ENCODE assay signal across 11 cellular contexts in the genomic region with DNA sequence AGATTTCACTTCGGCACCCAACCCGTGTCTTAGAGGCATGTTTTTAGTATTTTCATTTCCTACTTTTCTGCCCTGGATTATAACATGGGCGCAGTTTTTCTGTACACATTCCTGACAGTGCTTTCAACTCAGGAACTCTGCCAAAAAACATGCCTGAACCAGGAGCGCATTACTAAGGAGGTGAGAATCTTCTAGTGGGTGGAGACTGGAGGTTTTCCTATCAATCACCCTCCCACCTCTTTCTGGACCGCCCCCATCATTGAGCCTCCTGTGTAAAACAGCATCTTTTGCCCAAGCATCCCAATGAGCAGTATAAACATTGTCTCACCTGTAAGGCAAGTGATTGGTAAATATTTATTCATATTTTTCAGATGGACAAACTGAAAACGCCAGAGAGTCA. TPM values are rescaled to one million over a fixed set of nuclear protein-coding genes. Genes with fewer than 3 reads are reported as not detected.
DNase-seq lines count a peak whose midpoint lies in the region; ATAC-seq and TF ChIP-seq lines count a peak whose summit lies in the region.
"Had no signal": no experiment of that assay in that cellular context is flagged by ENCODE, and none has a peak within 500 bp of the region (broad histone marks: within the 10 kb centered on the region; RNA-seq: fewer than 3 reads in every experiment).

No MANE protein-coding gene starts in this region.

- dilution Hi-C loops in IMR-90 (cut with HindIII; ENCODE audit: low sequenced_read_pairs, unreplicated experiment) = no loop called here

- H2BK5ac ChIP-seq in IMR-90 (ENCODE audit: low read depth, low read length, poor library complexity, severe bottlenecking) = peak overlapping the region; percentile 41

- H3K27me3 ChIP-seq in CD4-positive, alpha-beta memory T cell (ENCODE audit: insufficient read depth, low read length) = no peaks in the 10 kb centered on the region
- H3K27me3 ChIP-seq in IMR-90 (ENCODE audit: control insufficient read depth, insufficient read depth, low read length) (no peaks in the 10 kb centered on the region), body of pancreas (no peaks in the 10 kb centered on the region), lung (ENCODE audit: control insufficient read depth, insufficient read depth) (no peaks in the 10 kb centered on the region), Karpas-422 (ENCODE audit: low read length) (no peaks in the 10 kb centered on the region)

- intact Hi-C loops in CD4-positive, alpha-beta memory T cell (cut with micrococcal nuclease) = no loop called here
- intact Hi-C loops in IMR-90 (cut with micrococcal nuclease) = no loop called here
- intact Hi-C loops in body of pancreas (cut with DNase I) = no loop called here

- no peaks in the 10 kb centered on the region for H3K79me2 ChIP-seq in Karpas-422 (ENCODE audit: low read length)

- no peak overlapping the region for H2BK20ac ChIP-seq in IMR-90 (ENCODE audit: low read depth, low read length)

- TF ChIP-seq POLR2A in IMR-90 (IDR thresholded peaks at IDR 0.05; ENCODE audit: low read depth, low read length) = no peak
- no peak for TF ChIP-seq POLR2A in body of pancreas (IDR thresholded peaks at IDR 0.05)

- H3K27ac ChIP-seq in CD4-positive, alpha-beta memory T cell (ENCODE audit: low read depth, low read length) = no peak overlapping the region
- H3K27ac ChIP-seq in IMR-90 (ENCODE audit: insufficient read depth, low read length) (peak overlapping the region; percentile 9; the same call in 1 of the 2 replicates), body of pancreas (peak overlapping the region in 3 of 4 donors; percentile 11 to 64 (median 47)), lung (ENCODE audit: low read depth in 1 of 2, low read length in 1 of 2) (no peak overlapping the region), Karpas-422 (ENCODE audit: low read length) (no peak overlapping the region)

- H4K20me1 ChIP-seq in IMR-90 (ENCODE audit: insufficient read depth, low read length) = no peaks in the 10 kb centered on the region
- no peaks in the 10 kb centered on the region for H4K20me1 ChIP-seq in Karpas-422 (ENCODE audit: insufficient read depth, low read depth, low read length)

- H3K36me3 Mint-ChIP-seq in CD4-positive, alpha-beta memory T cell = peaks cover 67 to 81% of the 10 kb centered on the region in 2 donors

- no peak for DNase-seq in CD4-positive, alpha-beta memory T cell
- DNase-seq in IMR-90 (peak; percentile 78), body of pancreas (peak in 2 of 4 donors; percentile 34 to 40), lung (ENCODE audit: low spot score) (peak; percentile 89), NCI-H526 (lab: John Stamatoyannopoulos, UW) (no peak), Karpas-422 (no peak)
- no peak for DNase-seq in stimulated activated CD8-positive, alpha-beta memory T cell treated with anti-CD3 and anti-CD28 coated beads, Interleukin-4, amount 100 ng/mL, for 48 hours
- DNase-seq: NCI-H345 had no signal

- H3K9ac ChIP-seq in IMR-90 (ENCODE audit: low read depth, low read length) (no peak overlapping the region), Karpas-422 (ENCODE audit: low read length) (no peak overlapping the region)

- no peak overlapping the region for H3K18ac ChIP-seq in IMR-90 (ENCODE audit: low read depth, low read length)

- no peak overlapping the region for H3K4ac ChIP-seq in IMR-90 (ENCODE audit: low read depth, low read length)

- CTCF ChIA-PET in CD4-positive, alpha-beta memory T cell (lab: Charles Lee; ENCODE audit: partially characterized antibody) = interaction anchor here (1.8 kb wide), 1 partner anchor 53 kb away, joined by 8 read pairs; the partner anchor contains the start of gene STK17A
- CTCF ChIA-PET in IMR-90 (lab: Yijun Ruan, JAX) = no interaction called here

- H3K36me3 ChIP-seq in CD4-positive, alpha-beta memory T cell (ENCODE audit: insufficient read depth, low read length) = peaks cover 51% of the 10 kb centered on the region
- H3K36me3 ChIP-seq in IMR-90 (ENCODE audit: control insufficient read depth, insufficient read depth, low read length) (peaks cover 36% of the 10 kb centered on the region), body of pancreas (replicated peaks in 1 of 2; ENCODE audit: insufficient read depth in 1 of 2, low read depth in 2 of 2) (peaks cover 0 to 1% of the 10 kb centered on the region in 2 donors), lung (ENCODE audit: control insufficient read depth in 2 of 2, insufficient read depth in 2 of 2, low read length in 2 of 2) (peaks cover 22 to 23% of the 10 kb centered on the region in 2 donors), Karpas-422 (ENCODE audit: insufficient read depth, low read length) (peaks cover 51% of the 10 kb centered on the region; the same call in 1 of the 2 replicates)

- ATAC-seq in IMR-90 (ENCODE audit: low read depth) (peak; percentile 46), body of pancreas (peak; percentile 32), lung (ENCODE audit: insufficient read depth, low FRiP score) (peak; percentile 80), HG03135 (IDR thresholded peaks at IDR 0.05; ENCODE audit: unreplicated experiment) (no peak)

- in situ Hi-C loops in IMR-90 (cut with MboI; ENCODE audit: low sequenced_read_pairs) = no loop called here

- H3K23ac ChIP-seq in IMR-90 (ENCODE audit: low read depth, low read length) = no peak overlapping the region

- peaks cover 24 to 75% of the 10 kb centered on the region in 2 experiments for H3K79me1 ChIP-seq in IMR-90 (ENCODE audit: low read depth in 1 of 2, low read length in 2 of 2)

- peaks cover 96% of the 10 kb centered on the region for H3K4me1 ChIP-seq in CD4-positive, alpha-beta memory T cell (ENCODE audit: insufficient read depth, low read length)
- H3K4me1 ChIP-seq in IMR-90 (ENCODE audit: control insufficient read depth, insufficient read depth, low read length) (peaks cover 24% of the 10 kb centered on the region), body of pancreas (peaks cover 29% of the 10 kb centered on the region), lung (ENCODE audit: control insufficient read depth in 2 of 2, insufficient read depth in 2 of 2, low read length in 2 of 2) (peaks cover 13 to 14% of the 10 kb centered on the region in 2 donors), Karpas-422 (ENCODE audit: low read length) (no peaks in the 10 kb centered on the region)

- no peak overlapping the region for H3K14ac ChIP-seq in IMR-90 (replicated peaks; ENCODE audit: low read depth, low read length)

- no peak overlapping the region for H2AFZ ChIP-seq in IMR-90 (replicated peaks; ENCODE audit: low read length, poor library complexity)
- no peak overlapping the region for H2AFZ ChIP-seq in Karpas-422 (ENCODE audit: low read length)

- TF ChIP-seq CTCF in IMR-90 (conservative IDR thresholded peaks at IDR 0.05; ENCODE audit: low read depth, low read length) (no peak), body of pancreas (IDR thresholded peaks at IDR 0.05) (no peak), lung (IDR thresholded peaks at IDR 0.05; ENCODE audit: control extremely low read depth, extremely low read depth) (no peak)

- POLR2A ChIA-PET in CD4-positive, alpha-beta memory T cell (lab: Charles Lee; ENCODE audit: partially characterized antibody) = interaction anchor here (1.2 to 10.5 kb wide), 2 partner anchors 13 to 15 kb away, joined by 5 to 143 read pairs; no protein-coding TSS in a partner anchor
- POLR2A ChIA-PET in IMR-90 (lab: Charles Lee; ENCODE audit: unreplicated experiment) = no interaction called here

- H2AK9ac ChIP-seq in IMR-90 (replicated peaks; ENCODE audit: low read depth, low read length, poor library complexity) = no peak overlapping the region

- H4K91ac ChIP-seq in IMR-90 (ENCODE audit: insufficient read depth, low read depth, low read length) = no peak overlapping the region

- BruUV-seq in IMR-90 (replicated peaks; lab: Mats Ljungman, UMichigan) = no TSS peak

- no peak overlapping the region for H2AK5ac ChIP-seq in IMR-90 (ENCODE audit: low read depth, low read length)

- H4K5ac ChIP-seq in IMR-90 (ENCODE audit: low read depth, low read length) = no peak overlapping the region

- H4K8ac ChIP-seq in IMR-90 (ENCODE audit: low read depth in 2 of 2, low read length in 2 of 2) = no peak overlapping the region

- peaks cover 15% of the 10 kb centered on the region; the same call in 1 of the 2 replicates for H3K9me1 ChIP-seq in IMR-90 (ENCODE audit: insufficient read depth, low read length)

- H3K4me3 ChIP-seq in CD4-positive, alpha-beta memory T cell (ENCODE audit: low read length in 2 of 2) = no peak overlapping the region
- H3K4me3 ChIP-seq in IMR-90 (ENCODE audit: insufficient read depth, low read depth, low read length) (no peak overlapping the region), body of pancreas (no peak overlapping the region), lung (no peak overlapping the region), Karpas-422 (ENCODE audit: low read length) (no peak overlapping the region)
- H3K4me3 ChIP-seq: skin epidermis had no signal

- no peak overlapping the region for H2BK15ac ChIP-seq in IMR-90 (ENCODE audit: low read depth, low read length)

- H3K4me2 ChIP-seq in IMR-90 (ENCODE audit: low read depth, low read length) = no peak overlapping the region
- no peak overlapping the region for H3K4me2 ChIP-seq in Karpas-422 (ENCODE audit: low read depth, low read length, poor library complexity, severe bottlenecking)

- H3K4me3 Mint-ChIP-seq in CD4-positive, alpha-beta memory T cell = no peak overlapping the region

- H2BK120ac ChIP-seq in IMR-90 (ENCODE audit: low read depth, low read length) = no peak overlapping the region

- no CpG with 5 or more reads among the region's 6 CpGs for WGBS in IMR-90 (ENCODE audit: extremely low coverage in 2 of 2, insufficient read length in 1 of 2), 2 experiments
- 52 to 58% methylated on average over 6 of the region's 6 CpGs for WGBS in body of pancreas, 2 donors
- 63 to 86% methylated on average over 6 of the region's 6 CpGs for WGBS in lung, 2 donors

- H3K56ac ChIP-seq in IMR-90 (ENCODE audit: extremely low read depth, insufficient read depth, low read length) = no peak overlapping the region

- no peaks in the 10 kb centered on the region for H3K27me3 Mint-ChIP-seq in CD4-positive, alpha-beta memory T cell

- H3K9me3 ChIP-seq in CD4-positive, alpha-beta memory T cell (ENCODE audit: control insufficient read depth in 1 of 2, low read length in 2 of 2) = no peaks in the 10 kb centered on the region
- no peaks in the 10 kb centered on the region for H3K9me3 ChIP-seq in IMR-90 (ENCODE audit: control insufficient read depth, insufficient read depth, low read length)
- H3K9me3 ChIP-seq in body of pancreas = no peaks in the 10 kb centered on the region
- H3K9me3 ChIP-seq in lung (ENCODE audit: control insufficient read depth in 2 of 2, insufficient read depth in 1 of 2, low read length in 1 of 2) = no peaks in the 10 kb centered on the region
- H3K9me3 ChIP-seq in Karpas-422 (ENCODE audit: low read length) = no peaks in the 10 kb centered on the region

- H3K9me2 ChIP-seq in Karpas-422 (replicated peaks; ENCODE audit: insufficient read depth, low read length) = no peaks in the 10 kb centered on the region

- TF ChIP-seq RAD21 in IMR-90 (IDR thresholded peaks at IDR 0.05; ENCODE audit: low read length) = no peak

- H3K27ac Mint-ChIP-seq in CD4-positive, alpha-beta memory T cell = peak overlapping the region in 5 of 7 donors; percentile 64 to 94 (median 79)

- peaks cover 55 to 97% (median 76%) of the 10 kb centered on the region in 4 donors for H3K4me1 Mint-ChIP-seq in CD4-positive, alpha-beta memory T cell

- H3K9me3 Mint-ChIP-seq in CD4-positive, alpha-beta memory T cell = no peaks in the 10 kb centered on the region
- H3K9me3 Mint-ChIP-seq: activated T-helper 2 cell treated with anti-CD3 and anti-CD28 coated beads, Interferon-gamma antibody, Interleukin-2, Interleukin-4, amounts not matched to agents 10 μg/mL and 5 μg/mL and 100 μg/mL, durations not matched to agents 14 hours and 24 hours and 36 hours had no signal

RNA-seq across cellular contexts. Expression of gene STK17A, which starts 53.2 kb away (rescaled TPM):
- 100 to 1,000 TPM; 118 to 119 TPM for total RNA-seq in CD4-positive, alpha-beta memory T cell
- 100 to 1,000 TPM; 139 to 168 TPM for polyA plus RNA-seq in CD4-positive, alpha-beta memory T cell
- total RNA-seq in IMR-90 (2012; rRNA removed) = 50.5 and 81.9 TPM in 2 replicates
- 30.6 and 40.5 TPM in 2 replicates for polyA plus RNA-seq in IMR-90 (2012; rRNA removed)
- polyA plus RNA-seq in IMR-90 (2012; cell fraction: cytosol; rRNA removed) = 8.4 and 11.5 TPM in 2 replicates
- polyA plus RNA-seq in IMR-90 (2012; cell fraction: nucleus; rRNA removed; ENCODE audit: low replicate concordance) = 9.1 and 33.6 TPM in 2 replicates
- total RNA-seq in body of pancreas = 10 to 100 TPM in 1 of 2 donors, 1 to 10 TPM in 1; 8.6 to 18.7 TPM
- 10 to 100 TPM; 25.8 to 34.7 TPM for total RNA-seq in lung
- 10 to 100 TPM; 11.7 to 18.2 TPM for polyA plus RNA-seq in lung
- total RNA-seq in Karpas-422 (2014; rRNA removed; shearing (Covaris generic); ENCODE audit: low replicate concordance) = 8.2 and 8.8 TPM in 2 replicates

Comparison
In these comparisons a context has a peak if more than half of its experiments do, and no peak if none do; other contexts are left out.
1. DNase-seq: peak in IMR-90 (single experiment) and lung (single experiment); none in CD4-positive, alpha-beta memory T cell (0 of 5), NCI-H526 (0 of 2), stimulated activated CD8-positive, alpha-beta memory T cell treated with anti-CD3 and anti-CD28 coated beads, Interleukin-4, amount 100 ng/mL, for 48 hours (single experiment) and Karpas-422 (single experiment).
2. H3K27ac ChIP-seq: peak in IMR-90 (single experiment) and body of pancreas (3 of 4); none in CD4-positive, alpha-beta memory T cell (single experiment), lung (0 of 2) and Karpas-422 (single experiment).